Comparison of ENCODE assay signal across 1 cellular context in the genomic region with DNA sequence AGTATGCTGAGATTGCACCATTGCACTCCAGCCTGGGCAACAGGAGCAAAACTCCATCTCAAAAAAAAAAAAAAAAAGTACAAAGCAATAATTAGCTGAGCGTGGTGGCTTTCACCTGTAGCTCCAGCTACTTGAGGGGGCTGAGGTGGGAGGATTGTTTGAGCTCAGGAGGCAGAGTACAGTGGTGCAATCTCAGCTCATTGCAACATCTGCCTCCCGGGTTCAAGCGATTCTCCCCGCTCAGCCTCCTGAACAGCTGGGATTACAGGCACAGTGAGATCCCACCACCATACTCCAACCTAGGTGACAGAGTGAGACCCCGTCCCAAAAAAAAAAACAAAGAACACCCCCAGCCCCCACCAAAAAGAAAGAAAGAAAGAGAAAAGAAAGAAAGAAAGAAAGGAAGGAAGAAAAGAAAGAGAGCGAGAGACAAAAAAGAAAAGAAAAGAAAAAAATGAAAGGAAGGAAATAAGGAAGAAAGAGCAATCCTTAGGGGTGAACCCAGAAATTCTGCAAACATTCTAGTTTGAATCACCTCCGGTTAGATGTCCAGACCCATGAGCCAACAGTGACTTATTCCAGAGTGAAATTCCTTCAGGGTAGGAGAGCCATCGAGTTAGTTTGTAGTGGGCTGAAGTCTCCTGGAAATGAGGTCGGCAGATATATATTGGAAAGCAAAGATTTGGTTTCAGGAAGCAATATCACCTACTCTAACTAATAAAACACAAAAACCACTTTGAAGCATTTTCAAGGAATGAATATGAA.
TF ChIP-seq lines count a peak whose summit lies in the region.

No MANE protein-coding gene starts in this region.

TF ChIP-seq in GM12891, 5 proteins besides CTCF, POLR2A, EP300 and RAD21:
- TF ChIP-seq TAF1 (IDR thresholded peaks at IDR 0.05; ENCODE audit: low read depth, low read length) (no peak), PAX5 (IDR thresholded peaks at IDR 0.05; ENCODE audit: insufficient read depth, low read length, severe bottlenecking) (no peak), POLR2AphosphoS5 (IDR thresholded peaks at IDR 0.05; ENCODE audit: low read depth, low read length) (no peak), SPI1 (IDR thresholded peaks at IDR 0.05; ENCODE audit: low read depth, low read length) (no peak), POU2F2 (IDR thresholded peaks at IDR 0.05; ENCODE audit: low read depth, low read length) (no peak)
